9 cellular contexts compared by ENCODE assay signal in the genomic region with DNA sequence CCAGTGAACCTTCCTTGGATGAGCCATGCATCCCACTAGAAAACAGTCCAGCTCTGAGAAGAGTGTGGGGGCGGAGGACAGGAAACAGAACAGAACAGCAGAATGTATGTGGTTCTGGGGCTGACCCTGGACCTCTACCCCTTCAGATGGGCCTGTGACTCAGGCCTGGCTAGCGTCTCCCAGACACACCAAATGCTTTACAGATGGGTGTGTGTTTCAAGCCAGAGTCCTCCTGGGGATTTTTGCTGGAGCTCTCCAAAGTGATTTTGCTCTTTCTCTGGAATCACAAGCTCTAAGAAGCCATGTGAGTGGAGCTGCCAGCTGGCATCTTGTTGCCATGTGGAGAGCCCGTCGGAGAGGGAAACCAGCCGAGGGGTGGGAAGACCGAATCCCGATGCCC. TPM values are rescaled to one million over a fixed set of nuclear protein-coding genes. Genes with fewer than 3 reads are reported as not detected.
DNase-seq lines count a peak whose midpoint lies in the region; ATAC-seq and TF ChIP-seq lines count a peak whose summit lies in the region.
"Had no signal": no experiment of that assay in that cellular context is flagged by ENCODE, and none has a peak within 500 bp of the region (broad histone marks: within the 10 kb centered on the region; RNA-seq: fewer than 3 reads in every experiment).

No MANE protein-coding gene starts in this region.

- H3K27me3 Mint-ChIP-seq in activated CD4-positive, alpha-beta memory T cell treated with anti-CD3 and anti-CD28 coated beads for 36 hours = no peaks in the 10 kb centered on the region

- no CpG with 5 or more reads among the region's 7 CpGs for WGBS in IMR-90 (ENCODE audit: extremely low coverage in 2 of 2, insufficient read length in 1 of 2), 2 experiments

- H3K4me1 Mint-ChIP-seq in activated CD4-positive, alpha-beta memory T cell treated with anti-CD3 and anti-CD28 coated beads for 36 hours (ENCODE audit: low read depth) = no peaks in the 10 kb centered on the region

- H3K56ac ChIP-seq in IMR-90 (ENCODE audit: extremely low read depth, insufficient read depth, low read length) = no peak overlapping the region

- H2BK20ac ChIP-seq in IMR-90 (ENCODE audit: low read depth, low read length) = no peak overlapping the region

- H3K79me1 ChIP-seq in IMR-90 (ENCODE audit: low read depth in 1 of 2, low read length in 2 of 2) = no peaks in the 10 kb centered on the region

- peaks cover 7% of the 10 kb centered on the region; the same call in 1 of the 2 replicates for H4K20me1 ChIP-seq in IMR-90 (ENCODE audit: insufficient read depth, low read length)

- H3K23ac ChIP-seq in IMR-90 (ENCODE audit: low read depth, low read length) = no peak overlapping the region

- dilution Hi-C loops in IMR-90 (cut with HindIII; ENCODE audit: low sequenced_read_pairs, unreplicated experiment) = no loop called here

- H3K27me3 ChIP-seq in IMR-90 (ENCODE audit: control insufficient read depth, insufficient read depth, low read length) (no peaks in the 10 kb centered on the region), upper lobe of right lung (no peaks in the 10 kb centered on the region)
- H3K27me3 ChIP-seq: neural progenitor cell had no signal

- H3K4me1 ChIP-seq in IMR-90 (ENCODE audit: control insufficient read depth, insufficient read depth, low read length) = peaks cover 8% of the 10 kb centered on the region
- no peaks in the 10 kb centered on the region for H3K4me1 ChIP-seq in upper lobe of right lung
- H3K4me1 ChIP-seq: neural progenitor cell had no signal

- H3K14ac ChIP-seq in IMR-90 (replicated peaks; ENCODE audit: low read depth, low read length) = peak overlapping the region; percentile 49; the same call in 1 of the 2 replicates

- peak; percentile 97 for ATAC-seq in IMR-90 (ENCODE audit: low read depth)
- peak; percentile 6 for ATAC-seq in left lobe of liver
- peak; percentile 32 for ATAC-seq in upper lobe of right lung
- no peak for ATAC-seq in GM18511 (IDR thresholded peaks at IDR 0.05; ENCODE audit: unreplicated experiment)

- H2BK15ac ChIP-seq in IMR-90 (ENCODE audit: low read depth, low read length) = no peak overlapping the region

- H2AK9ac ChIP-seq in IMR-90 (replicated peaks; ENCODE audit: low read depth, low read length, poor library complexity) = no peak overlapping the region

- H3K36me3 Mint-ChIP-seq in activated CD4-positive, alpha-beta memory T cell treated with anti-CD3 and anti-CD28 coated beads for 36 hours = peaks cover 2% of the 10 kb centered on the region

- H3K18ac ChIP-seq in IMR-90 (ENCODE audit: low read depth, low read length) = no peak overlapping the region

- H3K9me3 ChIP-seq in IMR-90 (ENCODE audit: control insufficient read depth, insufficient read depth, low read length) (no peaks in the 10 kb centered on the region), upper lobe of right lung (no peaks in the 10 kb centered on the region)

- TF ChIP-seq CTCF in IMR-90 (conservative IDR thresholded peaks at IDR 0.05; ENCODE audit: low read depth, low read length) (no peak), upper lobe of right lung (IDR thresholded peaks at IDR 0.05) (no peak)

- no peak overlapping the region for H3K4me3 Mint-ChIP-seq in activated CD4-positive, alpha-beta memory T cell treated with anti-CD3 and anti-CD28 coated beads for 36 hours
- H3K4me3 Mint-ChIP-seq: neural progenitor cell had no signal

- no peak overlapping the region for H3K27ac ChIP-seq in IMR-90 (ENCODE audit: insufficient read depth, low read length)
- H3K27ac ChIP-seq in upper lobe of right lung = no peak overlapping the region
- H3K27ac ChIP-seq: neural progenitor cell, VCaP had no signal

- no peak overlapping the region for H4K91ac ChIP-seq in IMR-90 (ENCODE audit: insufficient read depth, low read depth, low read length)

- no peak for TF ChIP-seq POLR2A in IMR-90 (IDR thresholded peaks at IDR 0.05; ENCODE audit: low read depth, low read length)

- POLR2A ChIA-PET in IMR-90 (lab: Charles Lee; ENCODE audit: unreplicated experiment) = interaction anchor here (0.6 kb wide), 1 partner anchor 54 kb away, joined by 3 read pairs; no protein-coding TSS in a partner anchor
- POLR2A ChIA-PET in activated CD4-positive, alpha-beta memory T cell treated with anti-CD3 and anti-CD28 coated beads for 36 hours (lab: Charles Lee) = no interaction called here

- H3K4me2 ChIP-seq in IMR-90 (ENCODE audit: low read depth, low read length) = no peak overlapping the region
- H3K4me2 ChIP-seq: neural progenitor cell had no signal

- no TSS peak for BruUV-seq in IMR-90 (replicated peaks; lab: Mats Ljungman, UMichigan)

- H3K4me3 ChIP-seq in IMR-90 (ENCODE audit: insufficient read depth, low read depth, low read length) = no peak overlapping the region
- no peak overlapping the region for H3K4me3 ChIP-seq in upper lobe of right lung
- H3K4me3 ChIP-seq: neural progenitor cell had no signal

- CTCF ChIA-PET in IMR-90 (lab: Yijun Ruan, JAX) = interaction anchor here (0.5 to 2.7 kb wide), 2 partner anchors 10 to 220 kb away, joined by 3 to 9 read pairs; no protein-coding TSS in a partner anchor
- CTCF ChIA-PET in activated CD4-positive, alpha-beta memory T cell treated with anti-CD3 and anti-CD28 coated beads for 36 hours (lab: Charles Lee) = interaction anchor here (1.6 kb wide), 1 partner anchor 245 kb away, joined by 4 read pairs; no protein-coding TSS in a partner anchor

- H4K8ac ChIP-seq in IMR-90 (ENCODE audit: low read depth in 2 of 2, low read length in 2 of 2) = no peak overlapping the region

- H3K9me1 ChIP-seq in IMR-90 (ENCODE audit: insufficient read depth, low read length) = peaks cover 6% of the 10 kb centered on the region

- DNase-seq in IMR-90 = peak; percentile 96
- DNase-seq in cerebellar cortex (ENCODE audit: low spot score) = peak; percentile 50
- no peak for DNase-seq in left lobe of liver (ENCODE audit: low spot score)
- DNase-seq in upper lobe of right lung = no peak
- no peak for DNase-seq in NCI-H774 (lab: John Stamatoyannopoulos, UW)
- no peak for DNase-seq in activated CD4-positive, alpha-beta memory T cell treated with anti-CD3 and anti-CD28 coated beads for 36 hours

- H3K9ac ChIP-seq in IMR-90 (ENCODE audit: low read depth, low read length) = no peak overlapping the region
- H3K9ac ChIP-seq: neural progenitor cell had no signal

- H3K9me3 Mint-ChIP-seq in activated CD4-positive, alpha-beta memory T cell treated with anti-CD3 and anti-CD28 coated beads for 36 hours = no peaks in the 10 kb centered on the region
- H3K9me3 Mint-ChIP-seq: neural progenitor cell had no signal

- no peak overlapping the region for H2AK5ac ChIP-seq in IMR-90 (ENCODE audit: low read depth, low read length)

- H3K4ac ChIP-seq in IMR-90 (ENCODE audit: low read depth, low read length) = 0 out of 2 replicates have a peak overlapping the region, but pooled peaks have one; percentile 26

- H3K36me3 ChIP-seq in IMR-90 (ENCODE audit: control insufficient read depth, insufficient read depth, low read length) = peaks cover 4% of the 10 kb centered on the region; the same call in 1 of the 2 replicates
- H3K36me3 ChIP-seq in upper lobe of right lung = no peaks in the 10 kb centered on the region
- H3K36me3 ChIP-seq: neural progenitor cell had no signal

- no peak overlapping the region for H2BK5ac ChIP-seq in IMR-90 (ENCODE audit: low read depth, low read length, poor library complexity, severe bottlenecking)

- TF ChIP-seq RAD21 in IMR-90 (IDR thresholded peaks at IDR 0.05; ENCODE audit: low read length) = peak; percentile 24; the same call in 1 of the 2 replicates

- H4K5ac ChIP-seq in IMR-90 (ENCODE audit: low read depth, low read length) = no peak overlapping the region

- in situ Hi-C loops in IMR-90 (cut with MboI; ENCODE audit: low sequenced_read_pairs) = no loop called here

- intact Hi-C loops in IMR-90 (cut with micrococcal nuclease) = loop anchor here (1.0 kb wide), 1 partner anchor 54 kb away; a partner anchor contains a TSS
- intact Hi-C loops in upper lobe of right lung (cut with DNase I) = no loop called here
- intact Hi-C loops in activated CD4-positive, alpha-beta memory T cell treated with anti-CD3 and anti-CD28 coated beads for 36 hours (cut with micrococcal nuclease) = no loop called here

- H3K27ac Mint-ChIP-seq in activated CD4-positive, alpha-beta memory T cell treated with anti-CD3 and anti-CD28 coated beads for 36 hours = no peak overlapping the region
- H3K27ac Mint-ChIP-seq: neural progenitor cell had no signal

- no peak overlapping the region for H2BK120ac ChIP-seq in IMR-90 (ENCODE audit: low read depth, low read length)

- peak overlapping the region; percentile 29 for H2AFZ ChIP-seq in IMR-90 (replicated peaks; ENCODE audit: low read length, poor library complexity)
- H2AFZ ChIP-seq: neural progenitor cell had no signal

RNA-seq across cellular contexts. Expression of a gene that starts 13.2 kb away (rescaled TPM):
- total RNA-seq in IMR-90 (2012; rRNA removed) (under 0.01 TPM in 1 of 2 replicates, not detected in the other), left lobe of liver (0.45 TPM), upper lobe of right lung (0.55 TPM)
- polyA plus RNA-seq in IMR-90 (2012; rRNA removed) = 0.12 and 0.16 TPM in 2 replicates
- 0.03 and 0.45 TPM in 2 replicates for polyA plus RNA-seq in IMR-90 (2012; cell fraction: cytosol; rRNA removed)
- polyA plus RNA-seq in IMR-90 (2012; cell fraction: nucleus; rRNA removed; ENCODE audit: low replicate concordance) = 0.31 and 0.89 TPM in 2 replicates
- not detected for total RNA-seq in activated CD4-positive, alpha-beta memory T cell treated with anti-CD3 and anti-CD28 coated beads for 36 hours

RNA-seq across cellular contexts. Expression of a gene that starts 20.9 kb away (rescaled TPM):
- not detected in 2 replicates for total RNA-seq in IMR-90 (2012; rRNA removed)
- not detected in 2 replicates for polyA plus RNA-seq in IMR-90 (2012; rRNA removed)
- polyA plus RNA-seq in IMR-90 (2012; cell fraction: cytosol; rRNA removed) = 0.02 TPM in 1 of 2 replicates, not detected in the other
- 0.14 and 0.29 TPM in 2 replicates for polyA plus RNA-seq in IMR-90 (2012; cell fraction: nucleus; rRNA removed; ENCODE audit: low replicate concordance)
- not detected for total RNA-seq in left lobe of liver
- total RNA-seq in upper lobe of right lung = not detected
- total RNA-seq in activated CD4-positive, alpha-beta memory T cell treated with anti-CD3 and anti-CD28 coated beads for 36 hours = not detected

RNA-seq across cellular contexts. Expression of a gene that starts 28.5 kb away (rescaled TPM):
- total RNA-seq in IMR-90 (2012; rRNA removed) (77.1 and 79.7 TPM in 2 replicates), left lobe of liver (58.2 TPM), upper lobe of right lung (76.2 TPM)
- polyA plus RNA-seq in IMR-90 (2012; rRNA removed) = 108 and 114 TPM in 2 replicates
- 158 and 196 TPM in 2 replicates for polyA plus RNA-seq in IMR-90 (2012; cell fraction: cytosol; rRNA removed)
- 127 and 140 TPM in 2 replicates for polyA plus RNA-seq in IMR-90 (2012; cell fraction: nucleus; rRNA removed; ENCODE audit: low replicate concordance)
- total RNA-seq in activated CD4-positive, alpha-beta memory T cell treated with anti-CD3 and anti-CD28 coated beads for 36 hours = 10 to 100 TPM; 94.0 to 94.4 TPM

RNA-seq across cellular contexts. Expression of a gene that starts 28.6 kb away (rescaled TPM):
- total RNA-seq in IMR-90 (2012; rRNA removed) (37.2 and 41.6 TPM in 2 replicates), left lobe of liver (7.0 TPM), upper lobe of right lung (16.6 TPM)
- polyA plus RNA-seq in IMR-90 (2012; rRNA removed) = 12.2 and 14.9 TPM in 2 replicates
- polyA plus RNA-seq in IMR-90 (2012; cell fraction: cytosol; rRNA removed) = 9.1 and 21.9 TPM in 2 replicates
- 6.9 and 10.5 TPM in 2 replicates for polyA plus RNA-seq in IMR-90 (2012; cell fraction: nucleus; rRNA removed; ENCODE audit: low replicate concordance)
- total RNA-seq in activated CD4-positive, alpha-beta memory T cell treated with anti-CD3 and anti-CD28 coated beads for 36 hours = 10 to 100 TPM; 18.7 to 18.8 TPM

RNA-seq across cellular contexts. Expression of a gene that starts 35.0 kb away (rescaled TPM):
- total RNA-seq in IMR-90 (2012; rRNA removed) (163 and 207 TPM in 2 replicates), left lobe of liver (150 TPM), upper lobe of right lung (56.1 TPM)
- polyA plus RNA-seq in IMR-90 (2012; rRNA removed) = 103 and 115 TPM in 2 replicates
- 47.0 and 110 TPM in 2 replicates for polyA plus RNA-seq in IMR-90 (2012; cell fraction: cytosol; rRNA removed)
- polyA plus RNA-seq in IMR-90 (2012; cell fraction: nucleus; rRNA removed; ENCODE audit: low replicate concordance) = 21.1 and 39.2 TPM in 2 replicates
- total RNA-seq in activated CD4-positive, alpha-beta memory T cell treated with anti-CD3 and anti-CD28 coated beads for 36 hours = 100 to 1,000 TPM; 110 to 117 TPM

Comparison
In these comparisons a context has a peak if more than half of its experiments do, and no peak if none do; other contexts are left out.
1. DNase-seq: peak in IMR-90 (single experiment) and cerebellar cortex (single experiment); none in left lobe of liver (single experiment), upper lobe of right lung (single experiment), NCI-H774 (single experiment) and activated CD4-positive, alpha-beta memory T cell treated with anti-CD3 and anti-CD28 coated beads for 36 hours (single experiment).